ENCODE assay signal across 8 cellular contexts in genomic region chr2:9739508-9739907, GRCh38.
DNase-seq lines count a peak whose midpoint lies in the region; TF ChIP-seq lines count a peak whose summit lies in the region.

No MANE protein-coding gene starts in this region.

- H2BK5ac ChIP-seq in trophoblast cell (ENCODE audit: low read depth, low read length, poor library complexity), result no peak overlapping the region

- peaks cover 0 to 11% (median 7%) of the 10 kb centered on the region in 3 donors for H3K9me3 Mint-ChIP-seq in IgD-negative memory B cell

- no peak overlapping the region for H3K18ac ChIP-seq in trophoblast cell (ENCODE audit: low read length)

- H3K4me1 Mint-ChIP-seq in IgD-negative memory B cell, result peaks cover 3 to 11% (median 11%) of the 10 kb centered on the region in 3 donors

- no peak overlapping the region for H3K23ac ChIP-seq in trophoblast cell (ENCODE audit: low read length)

- H3K27me3 Mint-ChIP-seq in IgD-negative memory B cell, result peaks cover 4% of the 10 kb centered on the region

- H3K4me3 ChIP-seq in suprapubic skin (peak overlapping the region; percentile 47), trophoblast cell (ENCODE audit: low read depth, low read length) (no peak overlapping the region)

- H3K36me3 ChIP-seq in suprapubic skin, result no peaks in the 10 kb centered on the region
- no peaks in the 10 kb centered on the region for H3K36me3 ChIP-seq in trophoblast cell (ENCODE audit: control insufficient read depth in 1 of 2, insufficient read depth in 2 of 2, low read length in 2 of 2)

- no peaks in the 10 kb centered on the region for H3K79me2 ChIP-seq in trophoblast cell (ENCODE audit: control insufficient read depth, insufficient read depth, low read length, poor library complexity)

- H3K79me1 ChIP-seq in trophoblast cell (ENCODE audit: low read length), result no peaks in the 10 kb centered on the region

- 21% methylated on average over 11 of the region's 21 CpGs for WGBS in suprapubic skin
- no CpG with 5 or more reads among the region's 21 CpGs for WGBS in trophoblast cell (ENCODE audit: extremely low coverage, insufficient coverage, insufficient read length)

- no peak overlapping the region for H4K91ac ChIP-seq in trophoblast cell (ENCODE audit: low read depth, low read length)

- H3K4me3 Mint-ChIP-seq in IgD-negative memory B cell, result peak overlapping the region; percentile 80 to 92 (median 84)

- no peak for TF ChIP-seq EP300 in suprapubic skin (IDR thresholded peaks at IDR 0.05)

- peaks cover 13% of the 10 kb centered on the region for H3K4me1 ChIP-seq in suprapubic skin
- no peaks in the 10 kb centered on the region for H3K4me1 ChIP-seq in trophoblast cell (ENCODE audit: control insufficient read depth in 1 of 2, insufficient read depth in 2 of 2, low read length in 2 of 2)

- H3K4me2 ChIP-seq in trophoblast cell (ENCODE audit: low read length), result no peak overlapping the region

- no peaks in the 10 kb centered on the region for H3K27me3 ChIP-seq in suprapubic skin
- no peaks in the 10 kb centered on the region for H3K27me3 ChIP-seq in trophoblast cell (ENCODE audit: insufficient read depth, low read length)

- no peak overlapping the region for H2BK12ac ChIP-seq in trophoblast cell (ENCODE audit: low read length)

- H3K14ac ChIP-seq in trophoblast cell (ENCODE audit: low read length), result no peak overlapping the region

- H3K27ac Mint-ChIP-seq in IgD-negative memory B cell, result peak overlapping the region in 1 of 3 donors; percentile 18

- H3K9ac ChIP-seq in trophoblast cell (ENCODE audit: low read length), result no peak overlapping the region

- no peak overlapping the region for H3K4ac ChIP-seq in trophoblast cell (ENCODE audit: low read depth, low read length)

- H3K36me3 Mint-ChIP-seq in IgD-negative memory B cell, result no peaks in the 10 kb centered on the region

- no peak overlapping the region for H2BK120ac ChIP-seq in trophoblast cell (ENCODE audit: insufficient read depth, low read length, poor library complexity)

- H3K27ac ChIP-seq in suprapubic skin, result peak overlapping the region; percentile 76
- H3K27ac ChIP-seq in trophoblast cell (ENCODE audit: low read depth, low read length), result no peak overlapping the region

- TF ChIP-seq CTCF in suprapubic skin (IDR thresholded peaks at IDR 0.05), result no peak

- no peak overlapping the region for H4K8ac ChIP-seq in trophoblast cell (ENCODE audit: low read depth, low read length)

- no peak overlapping the region for H2AK5ac ChIP-seq in trophoblast cell (ENCODE audit: low read length)

- H3K9me3 ChIP-seq in suprapubic skin (no peaks in the 10 kb centered on the region), trophoblast cell (ENCODE audit: insufficient read depth, low read depth, low read length) (peaks cover 4% of the 10 kb centered on the region)

- peak; percentile 56 for DNase-seq in AG08395 (ENCODE audit: low spot score)
- peak; percentile 37 for DNase-seq in activated gamma-delta T cell (lab: John Stamatoyannopoulos, UW)
- peak; percentile 40 for DNase-seq in left kidney (ENCODE audit: low read depth, low spot score)
- peak in 1 of 2 donors; percentile 82 for DNase-seq in suprapubic skin (ENCODE audit: low spot score in 2 of 2)
- no peak for DNase-seq in SKM-1 (lab: John Stamatoyannopoulos, UW; ENCODE audit: unreplicated experiment)
- no peak for DNase-seq in trophoblast cell
- no peak for DNase-seq in KG1 (lab: John Stamatoyannopoulos, UW)

- H2AFZ ChIP-seq in trophoblast cell (ENCODE audit: insufficient read depth, low read length, poor library complexity), result no peak overlapping the region

- no peak for TF ChIP-seq POLR2A in suprapubic skin (IDR thresholded peaks at IDR 0.05)

- no peak overlapping the region for H4K12ac ChIP-seq in trophoblast cell (ENCODE audit: low read depth, low read length)

Comparison
In these comparisons a context has a peak if more than half of its experiments do, and no peak if none do; other contexts are left out.
1. DNase-seq: peak in AG08395 (single experiment), activated gamma-delta T cell (single experiment) and left kidney (single experiment); none in SKM-1 (single experiment), trophoblast cell (0 of 2) and KG1 (single experiment).